ENCODE assay signal across 2 cellular contexts in genomic region chr14:23208286-23208685, GRCh38.
TF ChIP-seq lines count a peak whose summit lies in the region.

No MANE protein-coding gene starts in this region.

TF ChIP-seq in GM23338, 12 proteins besides CTCF, POLR2A, EP300 and RAD21:
- no peak for TF ChIP-seq ZNF114 (CRISPR knock-in tag; IDR thresholded peaks at IDR 0.05)
- TF ChIP-seq ZNF331 (CRISPR knock-in tag; IDR thresholded peaks at IDR 0.05; ENCODE audit: low read depth), result no peak
- TF ChIP-seq EZH2 (IDR thresholded peaks at IDR 0.05; ENCODE audit: low read depth, unreplicated experiment), result no peak
- TF ChIP-seq CREB1 (CRISPR knock-in tag; IDR thresholded peaks at IDR 0.05; ENCODE audit: low read depth), result no peak
- no peak for TF ChIP-seq POLR2AphosphoS5 (IDR thresholded peaks at IDR 0.05; ENCODE audit: low read depth)

TF ChIP-seq in H1, 55 proteins besides CTCF, POLR2A, EP300 and RAD21:
- TF ChIP-seq EGR1 (IDR thresholded peaks at IDR 0.05; ENCODE audit: borderline replicate concordance, low read depth, low read length) (no peak), CBX5 (IDR thresholded peaks at IDR 0.05; ENCODE audit: low read depth, low read length) (no peak), TEAD4 (IDR thresholded peaks at IDR 0.05; ENCODE audit: low read depth, low read length) (no peak), RBBP5 (IDR thresholded peaks at IDR 0.05; ENCODE audit: borderline replicate concordance, low read depth, low read length) (no peak), CHD2 (IDR thresholded peaks at IDR 0.05; ENCODE audit: low read length) (no peak), SIX5 (IDR thresholded peaks at IDR 0.05; ENCODE audit: low read depth, low read length) (no peak), USF2 (IDR thresholded peaks at IDR 0.05; ENCODE audit: low read length) (no peak), NANOG (IDR thresholded peaks at IDR 0.05; ENCODE audit: insufficient read depth, low read depth, low read length, poor library complexity, severe bottlenecking) (no peak)
